Comparison of ENCODE assay signal across 14 cellular contexts in the genomic region with DNA sequence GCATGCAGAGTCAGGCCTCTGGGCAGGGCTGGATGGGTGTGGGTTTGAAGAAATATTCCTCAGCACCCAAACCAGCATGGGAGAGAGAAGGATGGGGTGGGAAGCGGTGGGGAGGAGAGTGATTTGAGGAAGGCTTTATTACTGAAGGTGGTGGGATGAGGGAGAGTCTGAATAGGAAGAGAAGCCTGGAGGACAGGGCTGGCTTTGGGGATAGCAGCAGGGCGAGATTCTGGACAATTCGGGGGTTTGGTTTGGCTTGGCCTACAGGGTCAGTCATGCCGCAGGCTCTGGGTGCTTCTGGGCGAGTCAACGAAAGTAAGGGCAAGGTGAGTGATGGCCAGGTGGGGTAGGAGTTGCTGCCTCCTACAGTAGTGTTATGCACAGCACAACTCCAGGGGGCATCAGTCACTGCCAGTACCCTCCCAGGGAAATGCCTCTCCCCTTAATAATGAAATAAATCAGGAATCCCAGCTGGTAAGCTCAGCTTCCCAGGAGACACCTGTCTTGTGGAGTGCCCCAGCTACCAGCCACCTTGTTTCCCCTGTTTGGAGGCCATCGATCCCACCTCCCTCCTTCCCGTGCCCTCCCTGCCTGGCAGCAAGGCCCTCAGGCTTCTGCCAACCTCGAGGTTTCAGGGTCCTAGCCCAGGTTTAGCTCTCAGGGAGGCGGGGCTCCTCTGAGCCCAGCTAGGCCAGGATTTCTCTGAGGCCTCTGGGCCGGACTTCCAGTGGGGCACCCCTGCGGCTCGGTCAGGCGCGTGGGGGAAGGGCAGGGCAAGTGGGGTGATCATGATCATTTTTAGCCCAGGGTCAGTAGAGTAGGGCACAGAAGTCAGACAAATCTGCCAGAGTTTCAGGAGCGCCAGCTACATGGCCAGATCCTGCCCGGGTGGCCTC. TPM values are rescaled to one million over a fixed set of nuclear protein-coding genes. Genes with fewer than 3 reads are reported as not detected.
A peak's percentile ranks its signal among the peaks of the same experiment; 100 is the strongest.
DNase-seq lines count a peak whose midpoint lies in the region; ATAC-seq and TF ChIP-seq lines count a peak whose summit lies in the region.
"Had no signal": no experiment of that assay in that cellular context is flagged by ENCODE, and none has a peak within 500 bp of the region (broad histone marks: within the 10 kb centered on the region; RNA-seq: fewer than 3 reads in every experiment).

No MANE protein-coding gene starts in this region.

- DNase-seq in activated CD4-positive, alpha-beta T cell treated with anti-CD3 and anti-CD28 coated beads, Interleukin-2, amount 10 ng/mL, durations not matched to agents 7 days and 5 days, result no peak
- no peak for DNase-seq in activated CD4-positive, alpha-beta T cell treated with anti-CD3 and anti-CD28 coated beads for 4 hours
- DNase-seq in heart left ventricle (peak in 3 of 5 donors; percentile 40 to 64 (median 54)), NCI-H1436 treated with DMSO at 0.1 percent for 48 hours (lab: John Stamatoyannopoulos, UW) (no peak), ovary (no peak), GM19240 (ENCODE audit: insufficient read length, low spot score) (no peak)
- DNase-seq: gastrocnemius medialis, IMR-90 had no signal

- H3K27ac ChIP-seq in heart left ventricle (peak overlapping the region; percentile 66 to 95 (median 86)), ovary (no peak overlapping the region)
- H3K27ac ChIP-seq: gastrocnemius medialis, SJSA1, upper lobe of left lung had no signal

- peaks cover 16 to 98% (median 72%) of the 10 kb centered on the region in 9 donors for H3K27me3 ChIP-seq in heart left ventricle
- H3K27me3 ChIP-seq in neuron (ENCODE audit: insufficient read depth, low read length), result peaks cover 79% of the 10 kb centered on the region
- peaks cover 2% of the 10 kb centered on the region for H3K27me3 ChIP-seq in ovary

- H3K36me3 Mint-ChIP-seq in activated CD4-positive, alpha-beta T cell treated with anti-CD3 and anti-CD28 coated beads, Interleukin-2, amount 10 ng/mL, durations not matched to agents 7 days and 5 days (ENCODE audit: low read depth), result peaks cover 8% of the 10 kb centered on the region
- H3K36me3 Mint-ChIP-seq in IgD-negative memory B cell, result no peaks in the 10 kb centered on the region

- WGBS in heart left ventricle, 4 donors, result 16 to 38% (median 34%) methylated on average over 16 to 17 of the region's 17 CpGs
- 23 to 34% (median 28%) methylated on average over 16 to 17 of the region's 17 CpGs for WGBS in ovary, 3 donors

- TF ChIP-seq POLR2A in heart left ventricle (IDR thresholded peaks at IDR 0.05), result no peak
- TF ChIP-seq POLR2A in ovary (IDR thresholded peaks at IDR 0.05), result no peak

- TF ChIP-seq EP300 in ovary (IDR thresholded peaks at IDR 0.05), result no peak

- ATAC-seq in heart left ventricle, result peak in 3 of 4 donors; percentile 8 to 44 (median 31)
- ATAC-seq: gastrocnemius medialis had no signal

- H3K36me3 ChIP-seq in heart left ventricle (peaks cover 0 to 11% (median 0%) of the 10 kb centered on the region in 9 donors), neuron (ENCODE audit: insufficient read depth, low read length) (peaks cover 7% of the 10 kb centered on the region), ovary (no peaks in the 10 kb centered on the region)
- H3K36me3 ChIP-seq: gastrocnemius medialis, SJSA1, upper lobe of left lung had no signal

- POLR2A ChIA-PET in activated CD4-positive, alpha-beta T cell treated with anti-CD3 and anti-CD28 coated beads, Interleukin-2, amount 10 ng/mL, durations not matched to agents 7 days and 5 days (lab: Charles Lee), result no interaction called here

- peaks cover 93% of the 10 kb centered on the region for H3K27me3 Mint-ChIP-seq in activated CD4-positive, alpha-beta T cell treated with anti-CD3 and anti-CD28 coated beads, Interleukin-2, amount 10 ng/mL, durations not matched to agents 7 days and 5 days
- peaks cover 75% of the 10 kb centered on the region for H3K27me3 Mint-ChIP-seq in IgD-negative memory B cell

- H3K4me3 ChIP-seq in heart left ventricle (peak overlapping the region in 9 of 12 donors; percentile 2 to 93 (median 62)), neuron (ENCODE audit: low read length) (peak overlapping the region; percentile 61), ovary (no peak overlapping the region)
- H3K4me3 ChIP-seq: SJSA1, upper lobe of left lung had no signal

- H3K4me1 ChIP-seq in heart left ventricle (peaks cover 0 to 53% (median 21%) of the 10 kb centered on the region in 12 donors), neuron (ENCODE audit: insufficient read depth, low read length) (peaks cover 4% of the 10 kb centered on the region), ovary (ENCODE audit: insufficient read depth) (peaks cover 8% of the 10 kb centered on the region)

- H3K4me3 Mint-ChIP-seq in activated CD4-positive, alpha-beta T cell treated with anti-CD3 and anti-CD28 coated beads, Interleukin-2, amount 10 ng/mL, durations not matched to agents 7 days and 5 days, result no peak overlapping the region
- peak overlapping the region in 2 of 4 donors; percentile 45 to 65 for H3K4me3 Mint-ChIP-seq in IgD-negative memory B cell

- H3K27ac Mint-ChIP-seq in activated CD4-positive, alpha-beta T cell treated with anti-CD3 and anti-CD28 coated beads, Interleukin-2, amount 10 ng/mL, durations not matched to agents 7 days and 5 days, result peak overlapping the region; percentile 31
- peak overlapping the region in 2 of 3 donors; percentile 71 to 89 for H3K27ac Mint-ChIP-seq in IgD-negative memory B cell

- CTCF ChIA-PET in activated CD4-positive, alpha-beta T cell treated with anti-CD3 and anti-CD28 coated beads, Interleukin-2, amount 10 ng/mL, durations not matched to agents 7 days and 5 days (lab: Charles Lee), result interaction anchor here (1.2 kb wide), 1 partner anchor 12 kb away, joined by 3 read pairs; no protein-coding TSS in a partner anchor

- no peaks in the 10 kb centered on the region for H3K9me3 Mint-ChIP-seq in activated CD4-positive, alpha-beta T cell treated with anti-CD3 and anti-CD28 coated beads, Interleukin-2, amount 10 ng/mL, durations not matched to agents 7 days and 5 days
- peaks cover 0 to 3% (median 0%) of the 10 kb centered on the region in 3 donors for H3K9me3 Mint-ChIP-seq in IgD-negative memory B cell

- intact Hi-C loops in heart left ventricle (cut with DNase I), result loop anchor here in 5 of 10 donors (1.0 to 10.0 kb wide), 4 partner anchors 43 to 71 kb away; no protein-coding TSS in a partner anchor
- intact Hi-C loops in ovary (cut with DNase I), result no loop called here

- TF ChIP-seq CTCF in heart left ventricle (IDR thresholded peaks at IDR 0.05) (no peak), ovary (IDR thresholded peaks at IDR 0.05) (no peak)

- H3K9me3 ChIP-seq in heart left ventricle, result no peaks in the 10 kb centered on the region
- H3K9me3 ChIP-seq in neuron (ENCODE audit: low read length), result peaks cover 3% of the 10 kb centered on the region
- no peaks in the 10 kb centered on the region for H3K9me3 ChIP-seq in ovary
- H3K9me3 ChIP-seq: gastrocnemius medialis, upper lobe of left lung had no signal

- H3K4me1 Mint-ChIP-seq in activated CD4-positive, alpha-beta T cell treated with anti-CD3 and anti-CD28 coated beads, Interleukin-2, amount 10 ng/mL, durations not matched to agents 7 days and 5 days, result peaks cover 33% of the 10 kb centered on the region
- H3K4me1 Mint-ChIP-seq in IgD-negative memory B cell, result peaks cover 13 to 16% (median 15%) of the 10 kb centered on the region in 3 donors

- no peak overlapping the region for H2AFZ ChIP-seq in neuron (ENCODE audit: low read depth, low read length)

RNA-seq across cellular contexts. Expression of a gene that starts 0.7 kb away (rescaled TPM):
- total RNA-seq in activated CD4-positive, alpha-beta T cell treated with anti-CD3 and anti-CD28 coated beads, Interleukin-2, amount 10 ng/mL, durations not matched to agents 7 days and 5 days, result not detected
- polyA plus RNA-seq in IgD-negative memory B cell (not detected), heart left ventricle (100 to 1,000 TPM; 153 to 356 TPM), ovary (not detected)
- total RNA-seq in heart left ventricle (100 to 1,000 TPM; 132 to 451 (median 247) TPM), ovary (not detected)
- total RNA-seq: endothelial cell of umbilical vein, gastrocnemius medialis, IMR-90, renal cortical epithelial cell, SJSA1, upper lobe of left lung had no signal
- polyA plus RNA-seq: endothelial cell of umbilical vein, IMR-90 had no signal

Comparison
In these comparisons a context has a peak if more than half of its experiments do, and no peak if none do; other contexts are left out.
1. DNase-seq: peak in heart left ventricle (3 of 5); none in activated CD4-positive, alpha-beta T cell treated with anti-CD3 and anti-CD28 coated beads, Interleukin-2, amount 10 ng/mL, durations not matched to agents 7 days and 5 days (single experiment), activated CD4-positive, alpha-beta T cell treated with anti-CD3 and anti-CD28 coated beads for 4 hours (0 of 2), NCI-H1436 treated with DMSO at 0.1 percent for 48 hours (single experiment), ovary (0 of 5) and GM19240 (single experiment).
2. H3K27ac ChIP-seq: peak in heart left ventricle (12 of 12); none in ovary (0 of 2).
3. RNA of a gene that starts 0.7 kb away (total RNA-seq): 132 to 451 TPM in heart left ventricle; not detected in activated CD4-positive, alpha-beta T cell treated with anti-CD3 and anti-CD28 coated beads, Interleukin-2, amount 10 ng/mL, durations not matched to agents 7 days and 5 days and not detected in ovary; every median in the first group is over 100 times any median in the second.